Comparison of ENCODE assay signal across 9 cellular contexts in the genomic region with DNA sequence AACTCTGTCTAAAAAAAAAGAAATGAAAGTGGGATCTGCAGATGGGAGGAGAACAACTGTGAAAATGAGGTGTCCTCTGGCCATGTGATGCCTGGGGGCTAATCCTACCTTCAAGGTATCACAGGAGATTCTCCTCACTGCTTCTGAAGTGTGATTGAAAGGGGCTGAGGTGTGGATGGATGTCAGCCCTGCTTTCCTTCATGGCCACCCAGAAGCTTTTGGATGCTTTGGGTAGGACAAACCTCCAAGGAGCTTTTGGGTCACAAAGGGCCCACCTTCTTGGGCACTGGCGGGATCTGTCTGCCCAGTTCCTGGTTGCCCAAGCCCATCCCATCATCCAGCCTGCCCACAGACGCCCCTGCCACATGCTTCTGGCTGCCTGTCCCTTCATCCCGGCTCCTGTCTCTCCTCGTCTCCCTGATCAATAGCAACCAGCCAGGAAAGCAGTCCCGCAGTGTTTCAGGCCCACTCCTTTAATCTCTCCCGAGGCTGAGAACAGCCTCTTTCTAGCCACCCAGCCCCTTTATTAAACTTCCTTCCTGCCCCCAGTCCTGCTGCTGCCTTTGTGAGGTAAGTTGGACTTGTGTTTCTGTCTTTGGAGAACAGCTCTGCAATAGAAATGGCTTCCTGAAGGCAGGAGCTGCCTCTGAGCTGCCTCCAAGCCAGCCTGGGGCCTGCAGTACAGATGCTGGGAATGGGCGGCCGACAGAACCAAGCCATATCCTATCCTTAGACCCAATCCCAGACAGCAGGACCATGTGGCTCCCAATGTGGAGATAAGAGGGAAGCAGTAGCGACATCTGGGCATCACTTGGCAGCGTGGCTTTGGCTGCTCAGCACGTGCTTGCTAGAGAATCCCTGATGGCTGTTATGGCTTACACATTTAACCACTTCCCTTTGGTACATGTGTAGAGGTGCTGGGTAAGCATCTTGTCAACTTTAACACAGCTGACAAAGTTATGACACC.
A peak's percentile ranks its signal among the peaks of the same experiment; 100 is the strongest.
DNase-seq lines count a peak whose midpoint lies in the region; ATAC-seq and TF ChIP-seq lines count a peak whose summit lies in the region.
"Had no signal": no experiment of that assay in that cellular context is flagged by ENCODE, and none has a peak within 500 bp of the region (broad histone marks: within the 10 kb centered on the region; RNA-seq: fewer than 3 reads in every experiment).

No MANE protein-coding gene starts in this region.

- peak; percentile 59 to 75 for ATAC-seq in activated T-cell treated with anti-CD3 and anti-CD28 coated beads, Interleukin-2, amount 50 U/mL, for 72 hours (replicated peaks in 1 of 2)
- ATAC-seq in left colon, result peak; percentile 33
- ATAC-seq in stimulated activated naive CD8-positive, alpha-beta T cell treated with anti-CD3 and anti-CD28 coated beads, Interleukin-15, amount 100 ng/mL, for 72 hours, result peak; percentile 85
- ATAC-seq: body of pancreas had no signal

- H3K4me1 ChIP-seq in breast epithelium (no peaks in the 10 kb centered on the region), osteoblast (ENCODE audit: insufficient read depth, low read length) (peaks cover 42% of the 10 kb centered on the region)
- H3K4me1 ChIP-seq: body of pancreas had no signal

- H3K4me3 ChIP-seq in breast epithelium (no peak overlapping the region), osteoblast (ENCODE audit: insufficient read depth, low read length) (no peak overlapping the region)
- H3K4me3 ChIP-seq: body of pancreas had no signal

- peak; percentile 40 for DNase-seq in activated CD4-positive, alpha-beta T cell treated with anti-CD3 and anti-CD28 coated beads for 48 hours
- DNase-seq in activated CD4-positive, alpha-beta T cell treated with anti-CD3 and anti-CD28 coated beads, Interleukin-2, amount 50 U/mL, for 4 hours, result no peak
- no peak for DNase-seq in activated T-cell treated with anti-CD3 and anti-CD28 coated beads, Interleukin-2, amount 50 U/mL, for 72 hours
- DNase-seq in left colon (no peak), breast epithelium (ENCODE audit: low spot score in 2 of 2) (no peak), osteoblast (ENCODE audit: insufficient read length, low spot score, missing footprints) (no peak), islet precursor cell (no peak)
- DNase-seq in stimulated activated naive CD8-positive, alpha-beta T cell treated with anti-CD3 and anti-CD28 coated beads, Interleukin-15, amount 100 ng/mL, for 72 hours, result no peak

- H3K9me3 ChIP-seq in breast epithelium, result no peaks in the 10 kb centered on the region
- H3K9me3 ChIP-seq in osteoblast (ENCODE audit: low read depth, low read length), result no peaks in the 10 kb centered on the region
- H3K9me3 ChIP-seq: body of pancreas had no signal

- H3K27me3 ChIP-seq in breast epithelium, result no peaks in the 10 kb centered on the region
- H3K27me3 ChIP-seq in osteoblast (ENCODE audit: insufficient read depth, low read length), result no peaks in the 10 kb centered on the region
- H3K27me3 ChIP-seq: body of pancreas had no signal

- no peak overlapping the region for H2AFZ ChIP-seq in osteoblast (ENCODE audit: low read length)

- H3K27ac Mint-ChIP-seq in activated T-cell treated with anti-CD3 and anti-CD28 coated beads, Interleukin-2, amount 50 U/mL, for 72 hours, result peak overlapping the region; percentile 3
- peak overlapping the region; percentile 44 to 49 for H3K27ac Mint-ChIP-seq in stimulated activated naive CD8-positive, alpha-beta T cell treated with anti-CD3 and anti-CD28 coated beads, Interleukin-15, amount 100 ng/mL, for 72 hours

- H3K36me3 ChIP-seq in breast epithelium (no peaks in the 10 kb centered on the region), osteoblast (ENCODE audit: insufficient read depth, low read length) (no peaks in the 10 kb centered on the region)

- H3K27ac ChIP-seq in breast epithelium, result peak overlapping the region in 1 of 2 donors; percentile 40
- no peak overlapping the region for H3K27ac ChIP-seq in osteoblast (ENCODE audit: low read depth, low read length)
- H3K27ac ChIP-seq: body of pancreas had no signal

- TF ChIP-seq CTCF in breast epithelium (IDR thresholded peaks at IDR 0.05) (no peak), osteoblast (IDR thresholded peaks at IDR 0.05; ENCODE audit: extremely low read depth, low read depth, low read length) (no peak)

- no peak for TF ChIP-seq POLR2A in breast epithelium (IDR thresholded peaks at IDR 0.05)

- H3K4me2 ChIP-seq in osteoblast (ENCODE audit: insufficient read depth, low read length), result no peak overlapping the region

- peaks cover 0 to 2% of the 10 kb centered on the region in 2 donors for H3K36me3 Mint-ChIP-seq in activated T-cell treated with anti-CD3 and anti-CD28 coated beads, Interleukin-2, amount 50 U/mL, for 72 hours (ENCODE audit: insufficient read depth in 2 of 2)

- no peaks in the 10 kb centered on the region for H3K27me3 Mint-ChIP-seq in activated T-cell treated with anti-CD3 and anti-CD28 coated beads, Interleukin-2, amount 50 U/mL, for 72 hours (ENCODE audit: low read depth)
- no peaks in the 10 kb centered on the region for H3K27me3 Mint-ChIP-seq in stimulated activated naive CD8-positive, alpha-beta T cell treated with anti-CD3 and anti-CD28 coated beads, Interleukin-15, amount 100 ng/mL, for 72 hours

- H3K4me3 Mint-ChIP-seq in activated T-cell treated with anti-CD3 and anti-CD28 coated beads, Interleukin-2, amount 50 U/mL, for 72 hours, result no peak overlapping the region
- peak overlapping the region in 1 of 2 donors; percentile 3 for H3K4me3 Mint-ChIP-seq in stimulated activated naive CD8-positive, alpha-beta T cell treated with anti-CD3 and anti-CD28 coated beads, Interleukin-15, amount 100 ng/mL, for 72 hours

- H3K79me2 ChIP-seq in osteoblast (ENCODE audit: insufficient read depth, low read length), result no peaks in the 10 kb centered on the region

- H4K20me1 ChIP-seq in osteoblast (ENCODE audit: insufficient read depth, low read length), result no peaks in the 10 kb centered on the region

- no peaks in the 10 kb centered on the region for H3K9me3 Mint-ChIP-seq in activated T-cell treated with anti-CD3 and anti-CD28 coated beads, Interleukin-2, amount 50 U/mL, for 72 hours
- H3K9me3 Mint-ChIP-seq in stimulated activated naive CD8-positive, alpha-beta T cell treated with anti-CD3 and anti-CD28 coated beads, Interleukin-15, amount 100 ng/mL, for 72 hours, result no peaks in the 10 kb centered on the region

- intact Hi-C loops in left colon (cut with DNase I, micrococcal nuclease), result no loop called here
- intact Hi-C loops in breast epithelium (cut with DNase I; ENCODE audit: low total_unique reads), result no loop called here

- H3K4me1 Mint-ChIP-seq in activated T-cell treated with anti-CD3 and anti-CD28 coated beads, Interleukin-2, amount 50 U/mL, for 72 hours (ENCODE audit: low read depth), result peaks cover 59% of the 10 kb centered on the region
- H3K4me1 Mint-ChIP-seq in stimulated activated naive CD8-positive, alpha-beta T cell treated with anti-CD3 and anti-CD28 coated beads, Interleukin-15, amount 100 ng/mL, for 72 hours, result peaks cover 56% of the 10 kb centered on the region

Comparison
In these comparisons a context has a peak if more than half of its experiments do, and no peak if none do; other contexts are left out.
1. ATAC-seq: peak in every context shown above with its lines; median percentile 85 in stimulated activated naive CD8-positive, alpha-beta T cell treated with anti-CD3 and anti-CD28 coated beads, Interleukin-15, amount 100 ng/mL, for 72 hours; 67 in activated T-cell treated with anti-CD3 and anti-CD28 coated beads, Interleukin-2, amount 50 U/mL, for 72 hours; 33 in left colon.